In the genomic region with DNA sequence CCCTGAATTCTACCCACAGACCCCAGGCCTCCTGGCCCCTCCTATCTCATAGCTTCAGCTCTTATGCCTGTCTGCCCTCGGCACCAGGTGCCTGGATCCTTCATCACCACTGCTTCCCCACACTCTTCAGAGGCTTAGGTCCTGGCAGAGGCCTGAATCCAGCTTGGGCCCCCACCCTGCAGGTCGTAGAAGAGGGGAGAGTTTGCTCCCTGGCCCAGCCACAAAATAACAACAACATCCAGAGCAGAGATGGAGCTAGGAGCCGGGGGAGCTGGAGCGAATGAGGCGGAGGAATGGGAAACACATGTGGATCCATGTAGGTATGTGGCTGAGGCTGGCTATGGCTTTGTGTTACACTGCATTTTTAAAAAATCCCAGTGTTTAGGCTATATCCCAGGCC, we compare ENCODE assay signal across 19 cellular contexts.
DNase-seq lines count a peak whose midpoint lies in the region; ATAC-seq, FAIRE-seq and TF ChIP-seq lines count a peak whose summit lies in the region.
"Had no signal": no experiment of that assay in that cellular context is flagged by ENCODE, and none has a peak within 500 bp of the region (broad histone marks: within the 10 kb centered on the region; RNA-seq: fewer than 3 reads in every experiment).

No MANE protein-coding gene starts in this region.

- DNase-seq in GM10248 (ENCODE audit: extremely low spot score) (peak; percentile 9), DMS153 (lab: John Stamatoyannopoulos, UW) (no peak), GM19239 (ENCODE audit: insufficient read length, low spot score) (no peak)
- no peak for DNase-seq in NK-92 treated with Interleukin-12 subunit alpha and Interleukin-12 subunit beta, amount 100 ng/mL, for 24 hours (lab: John Stamatoyannopoulos, UW)
- DNase-seq: BE2C, IMR-90, NCI-H1092 treated with DMSO at 0.1 percent for 48 hours, NCI-H1436 treated with DMSO at 0.1 percent for 48 hours, NCI-H1930, NCI-H510A had no signal

- H3K27ac Mint-ChIP-seq in nephron: peak overlapping the region; percentile 4 to 82 (median 62)

- H3K4me3 ChIP-seq in HEK293 (ENCODE audit: low read depth, low read length): no peak overlapping the region
- H3K4me3 ChIP-seq: A549, HAP-1, SJSA1 had no signal

- no peak overlapping the region for H3K4me3 Mint-ChIP-seq in nephron

- H3K36me3 ChIP-seq in HEK293 (ENCODE audit: control insufficient read depth in 2 of 2, insufficient read depth in 1 of 2, low read length in 2 of 2): no peaks in the 10 kb centered on the region
- H3K36me3 ChIP-seq: BE2C, HAP-1, SJSA1 had no signal

- H3K27me3 Mint-ChIP-seq in nephron (ENCODE audit: low read depth): peaks cover 39% of the 10 kb centered on the region

- H3K36me3 Mint-ChIP-seq in nephron (ENCODE audit: low read depth): no peaks in the 10 kb centered on the region

- peak; percentile 65 for FAIRE-seq in endometrium (lab: Jason Lieb, UNC)
- FAIRE-seq in GM19239 (lab: Jason Lieb, UNC): no peak
- FAIRE-seq: A549, D721Med had no signal

- H3K4me1 ChIP-seq in HEK293 (ENCODE audit: control insufficient read depth, insufficient read depth, low read length): peaks cover 9% of the 10 kb centered on the region

- no peak for ATAC-seq in HG03025 (IDR thresholded peaks at IDR 0.05; ENCODE audit: low FRiP score, unreplicated experiment)
- ATAC-seq: A549 had no signal

- no peaks in the 10 kb centered on the region for H3K9me3 ChIP-seq in HEK293 (ENCODE audit: control insufficient read depth, insufficient read depth, low read depth, low read length)
- H3K9me3 ChIP-seq: A549, BE2C, HAP-1, SJSA1 had no signal

- H3K9me3 Mint-ChIP-seq in nephron: no peaks in the 10 kb centered on the region

- CTCF ChIA-PET in GM10248 (lab: Yijun Ruan, JAX): no interaction called here
- CTCF ChIA-PET in HEK293 (lab: Yijun Ruan, JAX): interaction anchor here (1.6 kb wide), 1 partner anchor 38 kb away, joined by 4 read pairs; no protein-coding TSS in a partner anchor

- TF ChIP-seq CTCF in GM10248 (IDR thresholded peaks at IDR 0.05; ENCODE audit: control extremely low read depth, extremely low read depth, low read depth, missing control alignments) (no peak), HEK293 (tag by site-specific recombination; IDR thresholded peaks at IDR 0.05) (no peak), nephron (IDR thresholded peaks at IDR 0.05; ENCODE audit: unreplicated experiment in 3 of 3) (no peak)

- H3K27ac ChIP-seq in HEK293 (ENCODE audit: extremely low read depth, low read depth, low read length): no peak overlapping the region
- H3K27ac ChIP-seq: A549, KMS-11, SJSA1 had no signal

- POLR2A ChIA-PET in GM10248 (lab: Yijun Ruan, JAX) (no interaction called here), HEK293 (lab: Yijun Ruan, JAX) (no interaction called here)

- H3K4me1 Mint-ChIP-seq in nephron: peaks cover 56% of the 10 kb centered on the region

TF ChIP-seq in HEK293, 187 proteins besides CTCF, POLR2A, EP300 and RAD21:
- TF ChIP-seq ZNF335 (tag by site-specific recombination; conservative IDR thresholded peaks at IDR 0.05) (0 out of 2 replicates have a peak, but pooled peaks have one; percentile 19), ZSCAN23 (tag by site-specific recombination; IDR thresholded peaks at IDR 0.05) (no peak)
